ENCODE assay signal across 25 cellular contexts in the genomic region with DNA sequence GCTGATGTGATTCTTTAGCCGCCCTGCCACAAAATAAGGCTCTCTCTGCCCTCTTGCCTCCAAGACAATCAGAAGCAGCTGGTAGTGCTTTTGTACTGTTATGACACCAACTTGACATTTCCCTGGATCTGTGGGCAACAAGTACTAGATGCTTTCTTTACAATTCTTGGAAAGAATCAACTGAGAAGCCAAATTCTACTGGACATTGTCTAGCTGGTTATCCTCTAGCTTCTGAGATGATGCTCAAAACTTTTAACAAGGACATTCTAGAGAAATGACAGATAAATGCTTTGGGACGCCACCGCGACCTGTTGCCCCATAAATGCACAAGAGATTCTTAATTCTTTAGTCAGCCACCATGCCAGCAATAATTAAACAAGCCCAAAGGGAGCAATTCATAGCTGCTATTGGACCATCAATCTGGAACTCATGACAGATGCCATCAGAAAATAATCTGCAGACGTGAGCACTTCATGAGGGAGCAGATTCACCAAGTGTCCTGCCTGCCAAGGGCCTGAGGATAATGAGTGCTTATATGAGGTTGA. TPM values are rescaled to one million over a fixed set of nuclear protein-coding genes. Genes with fewer than 3 reads are reported as not detected.
DNase-seq lines count a peak whose midpoint lies in the region; ATAC-seq and TF ChIP-seq lines count a peak whose summit lies in the region.
"Had no signal": no experiment of that assay in that cellular context is flagged by ENCODE, and none has a peak within 500 bp of the region (broad histone marks: within the 10 kb centered on the region; RNA-seq: fewer than 3 reads in every experiment).

No MANE protein-coding gene starts in this region.

- DNase-seq in EL, result peak; percentile 25
- DNase-seq in T1000 (lab: John Stamatoyannopoulos, UW), result peak; percentile 82
- peak; percentile 28 for DNase-seq in kidney tubule cell (ENCODE audit: low spot score)
- DNase-seq in KG1 (lab: John Stamatoyannopoulos, UW), result no peak
- DNase-seq in gastrocnemius medialis, result no peak
- DNase-seq: activated CD4-positive, alpha-beta T cell treated with anti-CD3 and anti-CD28 coated beads for 36 hours; activated CD8-positive, alpha-beta memory T cell treated with anti-CD3 and anti-CD28 coated beads for 24 hours; activated gamma-delta T cell treated with Interleukin-2 at 50 U/mL for 16 hours; activated naive CD8-positive, alpha-beta T cell treated with anti-CD3 and anti-CD28 coated beads, Interleukin-2, amount 50 U/mL, for 24 hours; Caco-2; central memory CD4-positive, alpha-beta T cell; GDM1; GOT3; hypothalamus; left colon; NCI-H1930; NCI-H510A treated with DMSO at 0.1 percent for 48 hours; pancreas; SHP77; stimulated activated naive B cell treated with anti-CD40 and anti-IgM and Interleukin-4, amounts not matched to agents 10 μg/mL and 1 μg/mL and 100 μg/mL, for 72 hours had no signal

- ATAC-seq in HG03442 (IDR thresholded peaks at IDR 0.05; ENCODE audit: unreplicated experiment) (no peak), gastrocnemius medialis (no peak), HG02885 (IDR thresholded peaks at IDR 0.05; ENCODE audit: poor library complexity, unreplicated experiment) (no peak)
- ATAC-seq: left colon, pancreas had no signal

- TF ChIP-seq POLR2A in gastrocnemius medialis (IDR thresholded peaks at IDR 0.05), result no peak

- peaks cover 16% of the 10 kb centered on the region; the same call in 1 of the 2 replicates for H4K20me1 ChIP-seq in BLaER1

- H3K36me3 ChIP-seq in BLaER1 (no peaks in the 10 kb centered on the region), gastrocnemius medialis (no peaks in the 10 kb centered on the region)
- H3K36me3 ChIP-seq: pancreas, suprapubic skin had no signal

- no peak overlapping the region for H3K9ac ChIP-seq in BLaER1

- H3K4me2 ChIP-seq in BLaER1, result peak overlapping the region; percentile 48

- H3K9me3 ChIP-seq in BLaER1 (no peaks in the 10 kb centered on the region), gastrocnemius medialis (no peaks in the 10 kb centered on the region)
- H3K9me3 ChIP-seq: pancreas, suprapubic skin had no signal

- H3K4me1 ChIP-seq in BLaER1 (peaks cover 54% of the 10 kb centered on the region), gastrocnemius medialis (peaks cover 0 to 13% of the 10 kb centered on the region in 2 donors)
- H3K4me1 ChIP-seq: pancreas had no signal

- intact Hi-C loops in gastrocnemius medialis (cut with DNase I; ENCODE audit: low total_unique reads), result no loop called here

- H3K27me3 ChIP-seq in BLaER1 (no peaks in the 10 kb centered on the region), gastrocnemius medialis (no peaks in the 10 kb centered on the region)
- H3K27me3 ChIP-seq: pancreas, suprapubic skin had no signal

- TF ChIP-seq CTCF in gastrocnemius medialis (IDR thresholded peaks at IDR 0.05 in 4 of 5, conservative IDR thresholded peaks at IDR 0.05 in 1 of 5), result no peak

- H3K4me3 ChIP-seq in BLaER1, result no peak overlapping the region
- H3K4me3 ChIP-seq in gastrocnemius medialis, result no peak overlapping the region
- H3K4me3 ChIP-seq: pancreas, suprapubic skin had no signal

- no peak overlapping the region for H3K27ac ChIP-seq in BLaER1
- no peak overlapping the region for H3K27ac ChIP-seq in gastrocnemius medialis
- H3K27ac ChIP-seq: C4-2B, pancreas, suprapubic skin had no signal

- in situ Hi-C loops in gastrocnemius medialis (cut with MboI; ENCODE audit: low sequenced_read_pairs in 4 of 4), result no loop called here

RNA-seq across cellular contexts. Expression of a gene that starts 22.8 kb away (rescaled TPM):
- 1 to 10 TPM; 2.0 to 5.5 (median 4.9) TPM for total RNA-seq in gastrocnemius medialis

RNA-seq across cellular contexts. Expression of a gene that starts 57.0 kb away (rescaled TPM):
- total RNA-seq in gastrocnemius medialis, result 100 to 1,000 TPM; 181 to 310 (median 224) TPM

Comparison
In these comparisons a context has a peak if more than half of its experiments do, and no peak if none do; other contexts are left out.
1. DNase-seq: peak in EL (single experiment), T1000 (single experiment) and kidney tubule cell (single experiment); none in KG1 (single experiment) and gastrocnemius medialis (0 of 2).